ENCODE assay signal across 8 cellular contexts in genomic region chr15:40937762-40938529, GRCh38. TPM values are rescaled to one million over a fixed set of nuclear protein-coding genes. Genes with fewer than 3 reads are reported as not detected.
DNase-seq lines count a peak whose midpoint lies in the region; ATAC-seq, FAIRE-seq and TF ChIP-seq lines count a peak whose summit lies in the region.

No MANE protein-coding gene starts in this region.

- TF ChIP-seq POLR2A in adrenal gland (IDR thresholded peaks at IDR 0.05): no peak

- no peak overlapping the region for H3K4me3 Mint-ChIP-seq in activated CD4-positive, alpha-beta T cell treated with anti-CD3 and anti-CD28 coated beads for 36 hours

- ATAC-seq in activated CD4-positive, alpha-beta T cell treated with anti-CD3 and anti-CD28 coated beads for 36 hours: peak; percentile 16
- no peak for ATAC-seq in HG03354 (IDR thresholded peaks at IDR 0.05; ENCODE audit: poor library complexity, severe bottlenecking, unreplicated experiment)

- no peaks in the 10 kb centered on the region for H3K9me2 ChIP-seq in PC-9 (ENCODE audit: insufficient read depth)

- no peaks in the 10 kb centered on the region for H3F3A ChIP-seq in PC-9 (ENCODE audit: insufficient read depth, low read depth)

- DNase-seq in activated CD4-positive, alpha-beta T cell treated with anti-CD3 and anti-CD28 coated beads for 36 hours: peak; percentile 36
- no peak for DNase-seq in activated CD4-positive, alpha-beta T cell treated with anti-CD3 and anti-CD28 coated beads for 1 hour
- DNase-seq in PC-9: peak in 1 of 2 experiments; percentile 43
- DNase-seq in fibroblast of villous mesenchyme (ENCODE audit: low read depth): no peak
- peak; percentile 49 for DNase-seq in small intestine
- DNase-seq in adrenal gland: no peak
- no peak for DNase-seq in NCI-H1092 (lab: John Stamatoyannopoulos, UW)

- H3K79me2 ChIP-seq in PC-9 (ENCODE audit: low read depth): no peaks in the 10 kb centered on the region

- H3K27me3 ChIP-seq in PC-9 (ENCODE audit: insufficient read depth, low read depth) (no peaks in the 10 kb centered on the region), small intestine (ENCODE audit: control insufficient read depth in 2 of 2, insufficient read depth in 2 of 2, low read length in 2 of 2) (no peaks in the 10 kb centered on the region), adrenal gland (no peaks in the 10 kb centered on the region)

- no peaks in the 10 kb centered on the region for H3K9me3 Mint-ChIP-seq in activated CD4-positive, alpha-beta T cell treated with anti-CD3 and anti-CD28 coated beads for 36 hours (ENCODE audit: low read depth)

- no peak for FAIRE-seq in small intestine (lab: Jason Lieb, UNC)

- BruUV-seq in PC-9 (replicated peaks; lab: Mats Ljungman, UMichigan): no TSS peak

- no peaks in the 10 kb centered on the region for H3K9me3 ChIP-seq in PC-9 (ENCODE audit: insufficient read depth, low read depth)
- H3K9me3 ChIP-seq in small intestine (ENCODE audit: control insufficient read depth, low read depth): no peaks in the 10 kb centered on the region
- no peaks in the 10 kb centered on the region for H3K9me3 ChIP-seq in adrenal gland (replicated peaks in 1 of 3)

- H3K4me3 ChIP-seq in PC-9 (no peak overlapping the region), fibroblast of villous mesenchyme (ENCODE audit: low read depth, low read length) (no peak overlapping the region), small intestine (ENCODE audit: low read depth in 1 of 2, low read length in 2 of 2) (no peak overlapping the region), adrenal gland (no peak overlapping the region)

- no peak overlapping the region for H3K4me2 ChIP-seq in PC-9

- no peaks in the 10 kb centered on the region for H4K20me1 ChIP-seq in PC-9 (ENCODE audit: insufficient read depth)

- intact Hi-C loops in activated CD4-positive, alpha-beta T cell treated with anti-CD3 and anti-CD28 coated beads for 36 hours (cut with DNase I, micrococcal nuclease): loop anchor here in 1 of 2 experiments (10.0 kb wide), 1 partner anchor 87 kb away; no protein-coding TSS in a partner anchor
- intact Hi-C loops in PC-9 (cut with micrococcal nuclease; ENCODE audit: unreplicated experiment): loop anchor here (1.0 kb wide), 1 partner anchor 34 kb away; no protein-coding TSS in a partner anchor
- intact Hi-C loops in adrenal gland (cut with DNase I): no loop called here

- POLR2A ChIA-PET in activated CD4-positive, alpha-beta T cell treated with anti-CD3 and anti-CD28 coated beads for 36 hours (lab: Charles Lee): interaction anchor here (0.6 kb wide), 1 partner anchor 114 kb away, joined by 4 read pairs; no protein-coding TSS in a partner anchor
- POLR2A ChIA-PET in PC-9 (lab: Charles Lee; ENCODE audit: unreplicated experiment): no interaction called here

- no peaks in the 10 kb centered on the region for H3K36me3 ChIP-seq in PC-9 (ENCODE audit: low read depth)
- no peaks in the 10 kb centered on the region for H3K36me3 ChIP-seq in small intestine (ENCODE audit: control insufficient read depth in 2 of 2, insufficient read depth in 2 of 2, low read length in 2 of 2)
- H3K36me3 ChIP-seq in adrenal gland (replicated peaks in 1 of 2): no peaks in the 10 kb centered on the region

- H3K4me1 ChIP-seq in PC-9 (replicated peaks; ENCODE audit: insufficient read depth) (0 out of 2 replicates have a peak, but pooled peaks cover 6% of the 10 kb centered on the region), small intestine (ENCODE audit: control insufficient read depth in 2 of 2, insufficient read depth in 1 of 2, low read depth in 1 of 2, low read length in 1 of 2) (peaks cover 0 to 2% of the 10 kb centered on the region in 2 donors), adrenal gland (replicated peaks in 1 of 2) (peaks cover 12 to 15% of the 10 kb centered on the region in 2 donors)

- peaks cover 4% of the 10 kb centered on the region for H3K27me3 Mint-ChIP-seq in activated CD4-positive, alpha-beta T cell treated with anti-CD3 and anti-CD28 coated beads for 36 hours

- 67 to 70% (median 68%) methylated on average over 18 to 19 of the region's 19 CpGs for WGBS in small intestine, 3 donors
- 70 to 81% (median 78%) methylated on average over 12 to 19 of the region's 19 CpGs for WGBS in adrenal gland, 4 donors

- CTCF ChIA-PET in activated CD4-positive, alpha-beta T cell treated with anti-CD3 and anti-CD28 coated beads for 36 hours (lab: Charles Lee): no interaction called here
- CTCF ChIA-PET in PC-9 (lab: Charles Lee): no interaction called here

- no peak overlapping the region for H3K27ac Mint-ChIP-seq in activated CD4-positive, alpha-beta T cell treated with anti-CD3 and anti-CD28 coated beads for 36 hours

- no peaks in the 10 kb centered on the region for H3K36me3 Mint-ChIP-seq in activated CD4-positive, alpha-beta T cell treated with anti-CD3 and anti-CD28 coated beads for 36 hours (ENCODE audit: low read depth)

- H2AFZ ChIP-seq in PC-9: no peak overlapping the region

- TF ChIP-seq CTCF in PC-9 (conservative IDR thresholded peaks at IDR 0.05) (peak; percentile 61), fibroblast of villous mesenchyme (IDR thresholded peaks at IDR 0.05; ENCODE audit: insufficient read depth, low read depth, low read length) (peak; percentile 29), adrenal gland (IDR thresholded peaks at IDR 0.05) (peak in 2 of 6 experiments; percentile 16 to 20)

- H3K27ac ChIP-seq in PC-9 (no peak overlapping the region), small intestine (ENCODE audit: low read depth in 1 of 2, low read length in 1 of 2) (no peak overlapping the region), adrenal gland (no peak overlapping the region)

- peaks cover 21% of the 10 kb centered on the region for H3K4me1 Mint-ChIP-seq in activated CD4-positive, alpha-beta T cell treated with anti-CD3 and anti-CD28 coated beads for 36 hours

RNA-seq across cellular contexts. Expression of gene DLL4, which starts 8.8 kb away (rescaled TPM):
- total RNA-seq in activated CD4-positive, alpha-beta T cell treated with anti-CD3 and anti-CD28 coated beads for 36 hours: under 1 TPM; 0.18 to 0.30 TPM
- total RNA-seq in PC-9 (2021) (0.48 and 0.55 TPM in 2 replicates), fibroblast of villous mesenchyme (5.5 and 6.0 TPM in 2 replicates), adrenal gland (10 to 100 TPM in 2 of 8 donors, 1 to 10 TPM in 6; 1.9 to 15.9 (median 5.6) TPM)
- polyA plus RNA-seq in small intestine (10 to 100 TPM in 1 of 3 donors, 1 to 10 TPM in 1, under 1 TPM in 1; 0.81 to 13.2 (median 1.3) TPM), adrenal gland (1 to 10 TPM in 2 of 3 donors, under 1 TPM in 1; 0.66 to 3.9 (median 3.6) TPM)

RNA-seq across cellular contexts. Expression of gene CHAC1, which starts 15.3 kb away (rescaled TPM):
- 10 to 100 TPM; 31.1 to 32.2 TPM for total RNA-seq in activated CD4-positive, alpha-beta T cell treated with anti-CD3 and anti-CD28 coated beads for 36 hours
- 5.3 and 8.6 TPM in 2 replicates for total RNA-seq in PC-9 (2021)
- 13.4 and 62.2 TPM in 2 replicates for total RNA-seq in fibroblast of villous mesenchyme
- 10 to 100 TPM in 1 of 3 donors, 1 to 10 TPM in 2; 1.1 to 37.3 (median 8.9) TPM for polyA plus RNA-seq in small intestine
- 1 to 10 TPM in 4 of 8 donors, under 1 TPM in 3, not detected in 1; 0.24 to 2.4 (median 1.1) TPM for total RNA-seq in adrenal gland
- 1 to 10 TPM in 2 of 3 donors, under 1 TPM in 1; 0.55 to 1.3 (median 1.3) TPM for polyA plus RNA-seq in adrenal gland

RNA-seq across cellular contexts. Expression of gene VPS18, which starts 43.7 kb away (rescaled TPM):
- 1 to 10 TPM; 6.2 TPM for total RNA-seq in activated CD4-positive, alpha-beta T cell treated with anti-CD3 and anti-CD28 coated beads for 36 hours
- total RNA-seq in PC-9 (2021): 9.6 and 9.9 TPM in 2 replicates
- 48.8 and 62.2 TPM in 2 replicates for total RNA-seq in fibroblast of villous mesenchyme
- polyA plus RNA-seq in small intestine: 10 to 100 TPM in 2 of 3 donors, 1 to 10 TPM in 1; 7.6 to 11.2 (median 10.3) TPM
- total RNA-seq in adrenal gland: 10 to 100 TPM; 22.4 to 43.4 (median 35.0) TPM
- polyA plus RNA-seq in adrenal gland: 10 to 100 TPM in 1 of 3 donors, 1 to 10 TPM in 2; 8.9 to 16.0 (median 10.0) TPM

Comparison
In these comparisons a context has a peak if more than half of its experiments do, and no peak if none do; other contexts are left out.
1. DNase-seq: peak in activated CD4-positive, alpha-beta T cell treated with anti-CD3 and anti-CD28 coated beads for 36 hours (single experiment) and small intestine (single experiment); none in activated CD4-positive, alpha-beta T cell treated with anti-CD3 and anti-CD28 coated beads for 1 hour (single experiment), fibroblast of villous mesenchyme (single experiment), adrenal gland (0 of 7) and NCI-H1092 (single experiment).